Comparison of ENCODE assay signal across 16 cellular contexts in the genomic region with DNA sequence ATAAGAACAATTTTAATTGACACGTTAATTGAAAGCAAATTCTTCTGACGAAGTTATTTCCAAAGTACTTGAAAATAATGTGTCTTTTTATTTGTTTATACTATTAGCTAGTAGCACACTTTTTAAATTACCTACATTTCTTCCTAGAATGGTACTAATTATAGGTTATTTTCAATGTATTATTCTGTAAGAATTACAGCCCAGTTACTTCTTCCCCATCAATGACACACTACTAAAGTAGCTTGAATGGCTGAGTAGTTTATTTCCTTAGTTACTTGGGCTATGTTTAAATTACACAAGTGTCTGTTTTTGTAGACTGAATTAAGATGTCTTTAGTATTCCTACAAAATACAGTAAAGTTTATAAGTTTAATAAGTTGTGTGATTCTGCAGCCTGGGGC.
"Had no signal": no experiment of that assay in that cellular context is flagged by ENCODE, and none has a peak within 500 bp of the region (broad histone marks: within the 10 kb centered on the region; RNA-seq: fewer than 3 reads in every experiment).

No MANE protein-coding gene starts in this region.

- H3K9me3 ChIP-seq: adrenal gland, colonic mucosa, esophagus squamous epithelium, heart right ventricle, thyroid gland had no signal

- H3K27me3 ChIP-seq: adrenal gland, colonic mucosa, thyroid gland had no signal

- ATAC-seq: activated naive CD4-positive, alpha-beta T cell treated with anti-CD3 and anti-CD28 coated beads, Interleukin-2, amount 50 U/mL, for 72 hours; heart right ventricle; sciatic nerve had no signal

- H3K27ac Mint-ChIP-seq: activated naive CD4-positive, alpha-beta T cell treated with anti-CD3 and anti-CD28 coated beads, Interleukin-2, amount 50 U/mL, for 72 hours; memory B cell; nephron progenitor cell; T-helper 2 cell treated with Interferon-gamma antibody and Interleukin-4, amounts not matched to agents 5 μg/mL and 100 μg/mL, for 36 hours had no signal

- H3K27ac ChIP-seq: adrenal gland, colonic mucosa, heart right ventricle, thyroid gland had no signal

- H3K4me3 Mint-ChIP-seq: memory B cell; nephron progenitor cell; T-helper 2 cell treated with Interferon-gamma antibody and Interleukin-4, amounts not matched to agents 5 μg/mL and 100 μg/mL, for 36 hours had no signal

- H3K4me1 ChIP-seq: adrenal gland, colonic mucosa had no signal

- H3K36me3 Mint-ChIP-seq: activated naive CD4-positive, alpha-beta T cell treated with anti-CD3 and anti-CD28 coated beads, Interleukin-2, amount 50 U/mL, for 72 hours; memory B cell had no signal

- H3K4me3 ChIP-seq: adrenal gland, colonic mucosa, esophagus squamous epithelium, heart right ventricle, thyroid gland had no signal

- H3K4me1 Mint-ChIP-seq: memory B cell had no signal

- DNase-seq: activated T-cell treated with anti-CD3 and anti-CD28 coated beads, Interleukin-2, amount 50 U/mL, for 1 hour; adrenal gland; colonic mucosa; esophagus squamous epithelium; heart right ventricle; islet precursor cell; left colon; nephron progenitor cell; stimulated activated CD4-positive, alpha-beta T cell treated with anti-CD3 and anti-CD28 coated beads, Interleukin-2, amount 100 ng/mL, for 48 hours; stimulated activated CD8-positive, alpha-beta memory T cell treated with anti-CD3 and anti-CD28 coated beads, Interleukin-4, amount 100 ng/mL, for 48 hours; stimulated activated naive CD4-positive, alpha-beta T cell; thyroid gland had no signal

- H3K9me3 Mint-ChIP-seq: activated naive CD4-positive, alpha-beta T cell treated with anti-CD3 and anti-CD28 coated beads, Interleukin-2, amount 50 U/mL, for 72 hours; memory B cell; nephron progenitor cell; T-helper 2 cell treated with Interferon-gamma antibody and Interleukin-4, amounts not matched to agents 5 μg/mL and 100 μg/mL, for 36 hours had no signal

- H3K36me3 ChIP-seq: adrenal gland, colonic mucosa, esophagus squamous epithelium, thyroid gland had no signal
